Comparison of ENCODE assay signal across 29 cellular contexts in genomic region chr11:39772525-39773137, GRCh38.
"Had no signal": no experiment of that assay in that cellular context is flagged by ENCODE, and none has a peak within 500 bp of the region (broad histone marks: within the 10 kb centered on the region; RNA-seq: fewer than 3 reads in every experiment).

No MANE protein-coding gene starts in this region.

- H3K4me1 ChIP-seq: Peyer's patch, SJSA1 had no signal

- DNase-seq: activated CD4-positive, alpha-beta T cell treated with anti-CD3 and anti-CD28 coated beads, Interleukin-2, amount 10 ng/mL, durations not matched to agents 7 days and 5 days; activated CD4-positive, alpha-beta T cell treated with anti-CD3 and anti-CD28 coated beads, Interleukin-2, amount 50 U/mL, for 48 hours; activated CD8-positive, alpha-beta memory T cell treated with anti-CD3 and anti-CD28 coated beads, Interleukin-2, amount 50 U/mL, for 4 hours; activated effector memory CD4-positive, alpha-beta T cell treated with Interleukin-2 at 50 U/mL for 16 hours; activated naive CD4-positive, alpha-beta T cell treated with anti-CD3 and anti-CD28 coated beads, Interleukin-2, amount 10 ng/mL, durations not matched to agents 7 days and 5 days; activated naive CD8-positive, alpha-beta T cell treated with anti-CD3 and anti-CD28 coated beads, Interleukin-2, amount 50 U/mL, for 24 hours; activated T-cell treated with anti-CD3 and anti-CD28 coated beads for 4 hours; activated T-cell treated with anti-CD3 and anti-CD28 coated beads, Interleukin-2, amount 50 U/mL, for 4 hours; anterior cingulate cortex; brain microvascular endothelial cell; central memory CD4-positive, alpha-beta T cell; KG1; MM.1S; NCI-H1092; NCI-H1436 treated with DMSO at 0.1 percent for 48 hours; NCI-H1694 treated with DMSO at 0.1 percent for 48 hours; NCI-H2029; NCI-H345; NCI-H524 treated with DMSO at 0.1 percent for 48 hours; PC-3; Peyer's patch; RPMI8226; SHP77 treated with DMSO at 0.1 percent for 48 hours; SK-N-SH; SW 1271; T-helper 1 cell; T-helper 2 cell; T-helper 9 cell had no signal

- H3K9me3 ChIP-seq: Peyer's patch, SK-N-SH had no signal

- H3K36me3 ChIP-seq: brain microvascular endothelial cell, Peyer's patch, SJSA1 had no signal

- H3K27ac ChIP-seq: brain microvascular endothelial cell, Peyer's patch, SJSA1 had no signal

- H3K4me3 ChIP-seq: Peyer's patch, SJSA1 had no signal

- H3K27me3 ChIP-seq: brain microvascular endothelial cell, Peyer's patch, SJSA1 had no signal
